Comparison of ENCODE assay signal across 14 cellular contexts in the genomic region with DNA sequence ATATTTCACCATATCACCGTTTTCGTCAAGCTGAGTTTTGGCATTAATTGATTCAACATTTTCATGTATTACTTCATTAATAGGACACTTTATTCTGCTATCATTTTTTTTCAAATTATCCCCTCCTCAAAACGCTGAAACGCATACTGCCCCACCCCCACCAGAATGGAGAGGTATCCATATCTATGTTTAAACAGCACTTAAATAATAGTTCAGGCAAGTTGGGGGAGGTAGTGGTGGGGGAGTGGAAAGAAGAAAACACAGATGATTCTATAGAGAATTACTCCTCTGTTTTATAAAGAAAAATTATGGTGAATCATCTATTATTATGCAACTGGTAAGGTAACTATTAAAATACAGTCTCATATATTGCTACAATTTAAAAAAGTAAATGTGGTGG.
"Had no signal": no experiment of that assay in that cellular context is flagged by ENCODE, and none has a peak within 500 bp of the region (broad histone marks: within the 10 kb centered on the region; RNA-seq: fewer than 3 reads in every experiment).

No MANE protein-coding gene starts in this region.

- H3K36me3 ChIP-seq: colonic mucosa, esophagus muscularis mucosa, lower lobe of right lung, pancreas had no signal

- H3K4me3 ChIP-seq: colonic mucosa, lower lobe of right lung, pancreas had no signal

- H3K9me3 ChIP-seq: colonic mucosa, esophagus muscularis mucosa, lower lobe of right lung, pancreas had no signal

- H3K4me3 Mint-ChIP-seq: activated naive CD4-positive, alpha-beta T cell treated with anti-CD3 and anti-CD28 coated beads for 36 hours; activated T-helper 17 cell treated with anti-CD3 and anti-CD28 coated beads, Interleukin-2, amount 50 U/mL, for 72 hours; mesothelial cell of epicardium; neural crest cell; stimulated activated memory B cell treated with anti-CD40 and anti-IgM and Interleukin-4, amounts not matched to agents 10 μg/mL and 1 μg/mL and 100 μg/mL, for 72 hours; T-cell had no signal

- H3K27me3 Mint-ChIP-seq: activated T-helper 17 cell treated with anti-CD3 and anti-CD28 coated beads, Interleukin-2, amount 50 U/mL, for 72 hours; stimulated activated memory B cell treated with anti-CD40 and anti-IgM and Interleukin-4, amounts not matched to agents 10 μg/mL and 1 μg/mL and 100 μg/mL, for 72 hours; T-cell had no signal

- H3K9me3 Mint-ChIP-seq: activated naive CD4-positive, alpha-beta T cell treated with anti-CD3 and anti-CD28 coated beads for 36 hours; activated T-helper 17 cell treated with anti-CD3 and anti-CD28 coated beads, Interleukin-2, amount 50 U/mL, for 72 hours; mesothelial cell of epicardium; stimulated activated memory B cell treated with anti-CD40 and anti-IgM and Interleukin-4, amounts not matched to agents 10 μg/mL and 1 μg/mL and 100 μg/mL, for 72 hours; T-cell had no signal

- ATAC-seq: activated T-helper 17 cell treated with anti-CD3 and anti-CD28 coated beads, Interleukin-2, amount 50 U/mL, for 72 hours; lower lobe of right lung; T-cell had no signal

- H3K27ac Mint-ChIP-seq: activated naive CD4-positive, alpha-beta T cell treated with anti-CD3 and anti-CD28 coated beads for 36 hours; activated T-helper 17 cell treated with anti-CD3 and anti-CD28 coated beads, Interleukin-2, amount 50 U/mL, for 72 hours; stimulated activated memory B cell treated with anti-CD40 and anti-IgM and Interleukin-4, amounts not matched to agents 10 μg/mL and 1 μg/mL and 100 μg/mL, for 72 hours; T-cell had no signal

- H3K36me3 Mint-ChIP-seq: mesothelial cell of epicardium; stimulated activated memory B cell treated with anti-CD40 and anti-IgM and Interleukin-4, amounts not matched to agents 10 μg/mL and 1 μg/mL and 100 μg/mL, for 72 hours; T-cell had no signal

- DNase-seq: activated CD4-positive, CD25-positive, alpha-beta regulatory T cell treated with anti-CD3 and anti-CD28 coated beads, Interleukin-2, amount 50 U/mL, for 72 hours; activated naive CD4-positive, alpha-beta T cell treated with anti-CD3 and anti-CD28 coated beads for 36 hours; caudate nucleus; colonic mucosa; lower lobe of right lung; stimulated activated CD4-positive, alpha-beta T cell treated with anti-CD3 and anti-CD28 coated beads, Interleukin-2, amount 100 ng/mL, for 48 hours; T-cell; T-helper 9 cell had no signal

- H3K4me1 ChIP-seq: colonic mucosa, lower lobe of right lung, pancreas had no signal

- H3K4me1 Mint-ChIP-seq: activated T-helper 17 cell treated with anti-CD3 and anti-CD28 coated beads, Interleukin-2, amount 50 U/mL, for 72 hours; neural crest cell; stimulated activated memory B cell treated with anti-CD40 and anti-IgM and Interleukin-4, amounts not matched to agents 10 μg/mL and 1 μg/mL and 100 μg/mL, for 72 hours; T-cell had no signal

- H3K27me3 ChIP-seq: colonic mucosa, esophagus muscularis mucosa, pancreas had no signal

- H3K27ac ChIP-seq: colonic mucosa, esophagus muscularis mucosa, lower lobe of right lung, pancreas had no signal
